Comparison of ENCODE assay signal across 19 cellular contexts in the genomic region with DNA sequence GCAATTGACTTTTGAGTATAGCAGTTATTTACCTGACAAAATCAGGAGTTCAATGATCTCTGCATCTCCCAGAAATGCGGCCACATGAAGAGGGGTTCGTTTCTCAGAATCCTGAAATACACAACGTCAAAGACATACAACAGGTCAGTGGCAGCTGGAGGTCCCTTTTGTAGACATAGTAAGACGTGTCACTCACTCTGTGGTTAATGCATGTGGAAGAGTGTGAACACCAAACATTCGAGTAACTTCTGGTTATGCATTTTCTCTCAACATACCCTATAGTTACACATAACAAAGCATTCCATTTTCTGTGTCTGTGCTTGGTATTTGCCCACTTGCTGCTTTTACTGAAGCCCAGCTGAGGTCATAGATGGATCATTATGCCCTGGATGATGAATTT.
DNase-seq lines count a peak whose midpoint lies in the region; ATAC-seq, FAIRE-seq and TF ChIP-seq lines count a peak whose summit lies in the region.
"Had no signal": no experiment of that assay in that cellular context is flagged by ENCODE, and none has a peak within 500 bp of the region (broad histone marks: within the 10 kb centered on the region; RNA-seq: fewer than 3 reads in every experiment).

No MANE protein-coding gene starts in this region.

- no peaks in the 10 kb centered on the region for H3K27me3 ChIP-seq in CD4-positive, alpha-beta memory T cell (ENCODE audit: insufficient read depth, low read length)
- H3K27me3 ChIP-seq: ascending aorta, SJCRH30, suprapubic skin had no signal

- no peaks in the 10 kb centered on the region for H3K9me3 ChIP-seq in CD4-positive, alpha-beta memory T cell (ENCODE audit: control insufficient read depth in 1 of 2, low read length in 2 of 2)
- H3K9me3 ChIP-seq: ascending aorta, lower lobe of right lung, SJCRH30, suprapubic skin had no signal

- H3K4me1 ChIP-seq in CD4-positive, alpha-beta memory T cell (ENCODE audit: insufficient read depth, low read length): peaks cover 89% of the 10 kb centered on the region
- H3K4me1 ChIP-seq: parathyroid adenoma, SJCRH30 had no signal

- no peak for ATAC-seq in naive B cell (ENCODE audit: low read depth in 2 of 2)
- ATAC-seq in Right ventricle myocardium inferior: no peak
- ATAC-seq: lower lobe of right lung had no signal

- H3K27ac ChIP-seq in CD4-positive, alpha-beta memory T cell (ENCODE audit: low read depth, low read length): peak overlapping the region; percentile 2
- H3K27ac ChIP-seq: ascending aorta, lower lobe of right lung, parathyroid adenoma, SJCRH30 had no signal

- H3K4me1 Mint-ChIP-seq in CD4-positive, alpha-beta memory T cell: peaks cover 58 to 88% (median 72%) of the 10 kb centered on the region in 4 donors
- peaks cover 73% of the 10 kb centered on the region for H3K4me1 Mint-ChIP-seq in activated T-helper 1 cell treated with anti-CD3 and anti-CD28 coated beads, Interleukin-12 subunit alpha, Interleukin-12 subunit beta, Interleukin-2, Interleukin-4 antibody, amounts not matched to agents 30 ng/mL and 10 ng/mL and 1 ng/mL, durations not matched to agents 14 hours and 24 hours and 36 hours (ENCODE audit: low read depth)
- H3K4me1 Mint-ChIP-seq in naive B cell: peaks cover 56 to 88% (median 69%) of the 10 kb centered on the region in 3 donors

- H3K4me3 Mint-ChIP-seq in CD4-positive, alpha-beta memory T cell: peak overlapping the region in 4 of 8 donors; percentile 2 to 53 (median 9)
- H3K4me3 Mint-ChIP-seq in activated T-helper 1 cell treated with anti-CD3 and anti-CD28 coated beads, Interleukin-12 subunit alpha, Interleukin-12 subunit beta, Interleukin-2, Interleukin-4 antibody, amounts not matched to agents 30 ng/mL and 10 ng/mL and 1 ng/mL, durations not matched to agents 14 hours and 24 hours and 36 hours: no peak overlapping the region
- peak overlapping the region in 4 of 8 donors; percentile 8 to 66 (median 13) for H3K4me3 Mint-ChIP-seq in naive B cell
- H3K4me3 Mint-ChIP-seq: HFFc6 had no signal

- intact Hi-C loops in CD4-positive, alpha-beta memory T cell (cut with micrococcal nuclease): loop anchor here (5.0 kb wide), 2 partner anchors 35 kb away; no protein-coding TSS in a partner anchor
- intact Hi-C loops in activated T-helper 1 cell treated with anti-CD3 and anti-CD28 coated beads, Interleukin-12 subunit alpha, Interleukin-12 subunit beta, Interleukin-2, Interleukin-4 antibody, amounts not matched to agents 30 ng/mL and 10 ng/mL and 1 ng/mL, durations not matched to agents 14 hours and 24 hours and 36 hours (cut with micrococcal nuclease): loop anchor here (1.0 kb wide), 1 partner anchor 9 kb away; no protein-coding TSS in a partner anchor
- intact Hi-C loops in Right ventricle myocardium inferior (cut with DNase I): no loop called here

- H3K36me3 Mint-ChIP-seq in CD4-positive, alpha-beta memory T cell: peaks cover 8 to 32% of the 10 kb centered on the region in 2 donors
- H3K36me3 Mint-ChIP-seq in activated T-helper 1 cell treated with anti-CD3 and anti-CD28 coated beads, Interleukin-12 subunit alpha, Interleukin-12 subunit beta, Interleukin-2, Interleukin-4 antibody, amounts not matched to agents 30 ng/mL and 10 ng/mL and 1 ng/mL, durations not matched to agents 14 hours and 24 hours and 36 hours (ENCODE audit: low read depth): peaks cover 28% of the 10 kb centered on the region
- H3K36me3 Mint-ChIP-seq in naive B cell: peaks cover 0 to 13% of the 10 kb centered on the region in 2 donors

- peak overlapping the region; percentile 23 to 89 (median 57) for H3K27ac Mint-ChIP-seq in CD4-positive, alpha-beta memory T cell
- peak overlapping the region; percentile 49 for H3K27ac Mint-ChIP-seq in activated T-helper 1 cell treated with anti-CD3 and anti-CD28 coated beads, Interleukin-12 subunit alpha, Interleukin-12 subunit beta, Interleukin-2, Interleukin-4 antibody, amounts not matched to agents 30 ng/mL and 10 ng/mL and 1 ng/mL, durations not matched to agents 14 hours and 24 hours and 36 hours
- peak overlapping the region; percentile 49 to 98 (median 76) for H3K27ac Mint-ChIP-seq in naive B cell
- H3K27ac Mint-ChIP-seq: HFFc6 had no signal

- H3K4me3 ChIP-seq in CD4-positive, alpha-beta memory T cell (ENCODE audit: low read length in 2 of 2): no peak overlapping the region
- H3K4me3 ChIP-seq: ascending aorta, lower lobe of right lung, SJCRH30, suprapubic skin had no signal

- FAIRE-seq in GM12891 (lab: Jason Lieb, UNC) (peak; percentile 60), urothelium cell line (lab: Jason Lieb, UNC) (no peak)
- FAIRE-seq: D721Med had no signal

- no peak for TF ChIP-seq POLR2A in GM12891 (IDR thresholded peaks at IDR 0.05; ENCODE audit: low read depth, low read length)

- POLR2A ChIA-PET in CD4-positive, alpha-beta memory T cell (lab: Charles Lee; ENCODE audit: partially characterized antibody): no interaction called here

- H3K27me3 Mint-ChIP-seq in CD4-positive, alpha-beta memory T cell: no peaks in the 10 kb centered on the region
- H3K27me3 Mint-ChIP-seq in activated T-helper 1 cell treated with anti-CD3 and anti-CD28 coated beads, Interleukin-12 subunit alpha, Interleukin-12 subunit beta, Interleukin-2, Interleukin-4 antibody, amounts not matched to agents 30 ng/mL and 10 ng/mL and 1 ng/mL, durations not matched to agents 14 hours and 24 hours and 36 hours (ENCODE audit: insufficient read depth): no peaks in the 10 kb centered on the region
- no peaks in the 10 kb centered on the region for H3K27me3 Mint-ChIP-seq in naive B cell

- peaks cover 6% of the 10 kb centered on the region for H3K36me3 ChIP-seq in CD4-positive, alpha-beta memory T cell (ENCODE audit: insufficient read depth, low read length)
- H3K36me3 ChIP-seq: ascending aorta, lower lobe of right lung, SJCRH30, suprapubic skin had no signal

- DNase-seq in CD4-positive, alpha-beta memory T cell: no peak
- DNase-seq in GM12891 (ENCODE audit: insufficient read length, low spot score): no peak
- no peak for DNase-seq in activated T-helper 1 cell treated with anti-CD3 and anti-CD28 coated beads, Interleukin-12 subunit alpha, Interleukin-12 subunit beta, Interleukin-2, Interleukin-4 antibody, amounts not matched to agents 30 ng/mL and 10 ng/mL and 1 ng/mL, durations not matched to agents 14 hours and 24 hours and 36 hours (ENCODE audit: low spot score)
- no peak for DNase-seq in naive B cell
- no peak for DNase-seq in urothelium cell line (ENCODE audit: low spot score)
- no peak for DNase-seq in HUDEP-2 (lab: John Stamatoyannopoulos, UW; ENCODE audit: unreplicated experiment in 76 of 76)
- no peak for DNase-seq in Right ventricle myocardium inferior (ENCODE audit: missing footprints)
- DNase-seq: activated CD4-positive, CD25-positive, alpha-beta regulatory T cell treated with anti-CD3 and anti-CD28 coated beads, Interleukin-2, amount 50 U/mL, for 72 hours; HFFc6; lower lobe of right lung; NCI-H1092; NCI-H2107; NCI-H510A treated with DMSO at 0.1 percent for 48 hours; SJCRH30; T1000 had no signal

- H3K9me3 Mint-ChIP-seq in CD4-positive, alpha-beta memory T cell: peaks cover 0 to 4% (median 0%) of the 10 kb centered on the region in 8 donors
- H3K9me3 Mint-ChIP-seq in activated T-helper 1 cell treated with anti-CD3 and anti-CD28 coated beads, Interleukin-12 subunit alpha, Interleukin-12 subunit beta, Interleukin-2, Interleukin-4 antibody, amounts not matched to agents 30 ng/mL and 10 ng/mL and 1 ng/mL, durations not matched to agents 14 hours and 24 hours and 36 hours: peaks cover 4% of the 10 kb centered on the region
- peaks cover 0 to 4% (median 0%) of the 10 kb centered on the region in 7 donors for H3K9me3 Mint-ChIP-seq in naive B cell
- H3K9me3 Mint-ChIP-seq: HFFc6 had no signal

- CTCF ChIA-PET in CD4-positive, alpha-beta memory T cell (lab: Charles Lee; ENCODE audit: partially characterized antibody): interaction anchor here (1.2 to 1.4 kb wide), 2 partner anchors 22 to 33 kb away, joined by 5 to 6 read pairs; no protein-coding TSS in a partner anchor

TF ChIP-seq in GM12891, 5 proteins besides CTCF, POLR2A, EP300 and RAD21:
- TF ChIP-seq TAF1 (IDR thresholded peaks at IDR 0.05; ENCODE audit: low read depth, low read length) (no peak), POU2F2 (IDR thresholded peaks at IDR 0.05; ENCODE audit: low read depth, low read length) (no peak), POLR2AphosphoS5 (IDR thresholded peaks at IDR 0.05; ENCODE audit: low read depth, low read length) (no peak), PAX5 (IDR thresholded peaks at IDR 0.05; ENCODE audit: insufficient read depth, low read length, severe bottlenecking) (no peak), SPI1 (IDR thresholded peaks at IDR 0.05; ENCODE audit: low read depth, low read length) (no peak)
TF ChIP-seq in GM12891: peak in this region for 0.
